In genomic region chr10:45476559-45476958, GRCh38 we compare ENCODE assay signal across 25 cellular contexts.
"Had no signal": no experiment of that assay in that cellular context is flagged by ENCODE, and none has a peak within 500 bp of the region (broad histone marks: within the 10 kb centered on the region; RNA-seq: fewer than 3 reads in every experiment).

No MANE protein-coding gene starts in this region.

- ATAC-seq: psoas muscle; right cardiac atrium; right lobe of liver; stimulated activated effector memory CD8-positive, alpha-beta T cell treated with anti-CD3 and anti-CD28 coated beads, Interleukin-12 subunit alpha, Interleukin-12 subunit beta, amount 100 ng/mL, for 72 hours; stimulated activated naive B cell treated with anti-CD40 and anti-IgM and Interleukin-4, amounts not matched to agents 10 μg/mL and 1 μg/mL and 100 μg/mL, for 72 hours had no signal

- H3K4me1 ChIP-seq: parathyroid adenoma, psoas muscle, thyroid gland had no signal

- H3K9me3 ChIP-seq: ovary, right lobe of liver, sigmoid colon, thyroid gland had no signal

- H2AFZ ChIP-seq: neural progenitor cell, parathyroid adenoma had no signal

- FAIRE-seq: small intestine, urothelium cell line had no signal

- DNase-seq: occipital lobe; ovary; posterior cingulate gyrus; psoas muscle; right cardiac atrium; right lobe of liver; sigmoid colon; small intestine; stimulated activated CD4-positive, alpha-beta T cell treated with anti-CD3 and anti-CD28 coated beads, Interleukin-15, amount 100 ng/mL, for 24 hours; stimulated activated CD4-positive, alpha-beta T cell treated with anti-CD3 and anti-CD28 coated beads, Interleukin-2, amount 100 ng/mL, for 24 hours; stimulated activated CD4-positive, alpha-beta T cell treated with anti-CD3 and anti-CD28 coated beads, Interleukin-2, amount 100 ng/mL, for 48 hours; stimulated activated CD4-positive, alpha-beta T cell treated with anti-CD3 and anti-CD28 coated beads, Interleukin-4, amount 100 ng/mL, for 24 hours; stimulated activated naive B cell treated with anti-CD40 and anti-IgM and Interleukin-4, amounts not matched to agents 10 μg/mL and 1 μg/mL and 100 μg/mL, for 72 hours; stimulated activated naive CD4-positive, alpha-beta T cell treated with Interleukin-2 at 50 U/mL for 16 hours; stomach; thyroid gland; trophoblast cell; upper lobe of left lung had no signal

- H3K9ac ChIP-seq: neural progenitor cell, parathyroid adenoma had no signal

- H3K4me3 ChIP-seq: neural progenitor cell, ovary, psoas muscle, right lobe of liver, sigmoid colon, stomach, thoracic aorta, thyroid gland, tibial nerve, upper lobe of left lung, vagina had no signal

- H3K4me2 ChIP-seq: neural progenitor cell had no signal

- H3K27ac ChIP-seq: neural progenitor cell, ovary, parathyroid adenoma, psoas muscle, right lobe of liver, sigmoid colon, stomach, thoracic aorta, thyroid gland, tibial nerve, upper lobe of left lung, vagina had no signal

- H3K27me3 ChIP-seq: neural progenitor cell, ovary, right lobe of liver, sigmoid colon, stomach, thyroid gland, tibial nerve, upper lobe of left lung, vagina had no signal

- H3K36me3 ChIP-seq: neural progenitor cell, ovary, right lobe of liver, sigmoid colon, thoracic aorta, thyroid gland, upper lobe of left lung, vagina had no signal
